ENCODE assay signal across 16 cellular contexts in genomic region chr14:71358209-71358931, GRCh38. TPM values are rescaled to one million over a fixed set of nuclear protein-coding genes. Genes with fewer than 3 reads are reported as not detected.
DNase-seq lines count a peak whose midpoint lies in the region; ATAC-seq and TF ChIP-seq lines count a peak whose summit lies in the region.
"Had no signal": no experiment of that assay in that cellular context is flagged by ENCODE, and none has a peak within 500 bp of the region (broad histone marks: within the 10 kb centered on the region; RNA-seq: fewer than 3 reads in every experiment).

No MANE protein-coding gene starts in this region.

- peak; percentile 49 for ATAC-seq in GM19463 (IDR thresholded peaks at IDR 0.05; ENCODE audit: unreplicated experiment)
- ATAC-seq: A549, lower lobe of right lung had no signal

- H3K4me3 ChIP-seq in ascending aorta = no peak overlapping the region
- H3K4me3 ChIP-seq: A549, lower lobe of right lung, neural progenitor cell, SJSA1 had no signal

- DNase-seq in activated CD4-positive, alpha-beta T cell treated with anti-CD3 and anti-CD28 coated beads, Interleukin-2, amount 10 ng/mL, durations not matched to agents 24 days and 14 days = no peak
- DNase-seq in activated CD4-positive, alpha-beta T cell treated with anti-CD3 and anti-CD28 coated beads, Interleukin-2, amount 50 U/mL, for 4 hours = no peak
- DNase-seq in ascending aorta (ENCODE audit: low spot score in 2 of 2) = no peak
- DNase-seq in stimulated activated CD4-positive, alpha-beta T cell treated with anti-CD3 and anti-CD28 coated beads, Interleukin-1b, Interleukin-23, amount 100 ng/mL, for 48 hours = peak; percentile 35
- no peak for DNase-seq in Kasumi-1 (lab: John Stamatoyannopoulos, UW)
- no peak for DNase-seq in activated CD8-positive, alpha-beta memory T cell treated with anti-CD3 and anti-CD28 coated beads, Interleukin-2, amount 50 U/mL, for 4 hours
- no peak for DNase-seq in posterior cingulate gyrus
- DNase-seq: activated effector memory CD4-positive, alpha-beta T cell treated with Interleukin-2 at 50 U/mL for 16 hours; lower lobe of right lung; NK-92 treated with Interleukin-12 subunit alpha and Interleukin-12 subunit beta, amount 100 ng/mL, for 24 hours; WERI-Rb-1 had no signal

- peaks cover 58% of the 10 kb centered on the region for H3K36me3 Mint-ChIP-seq in activated CD4-positive, alpha-beta T cell treated with anti-CD3 and anti-CD28 coated beads, Interleukin-2, amount 10 ng/mL, durations not matched to agents 24 days and 14 days (ENCODE audit: low read depth)

- no peaks in the 10 kb centered on the region for H3K27me3 ChIP-seq in ascending aorta
- H3K27me3 ChIP-seq: neural progenitor cell, SJSA1 had no signal

- H3K9me3 Mint-ChIP-seq in activated CD4-positive, alpha-beta T cell treated with anti-CD3 and anti-CD28 coated beads, Interleukin-2, amount 10 ng/mL, durations not matched to agents 24 days and 14 days = peaks cover 14% of the 10 kb centered on the region

- peak overlapping the region; percentile 48 for H3K27ac Mint-ChIP-seq in activated CD4-positive, alpha-beta T cell treated with anti-CD3 and anti-CD28 coated beads, Interleukin-2, amount 10 ng/mL, durations not matched to agents 24 days and 14 days
- H3K27ac Mint-ChIP-seq: neural progenitor cell had no signal

- H3K4me3 Mint-ChIP-seq in activated CD4-positive, alpha-beta T cell treated with anti-CD3 and anti-CD28 coated beads, Interleukin-2, amount 10 ng/mL, durations not matched to agents 24 days and 14 days = no peak overlapping the region
- H3K4me3 Mint-ChIP-seq: central memory CD8-positive, alpha-beta T cell; neural progenitor cell had no signal

- no peaks in the 10 kb centered on the region for H3K27me3 Mint-ChIP-seq in activated CD4-positive, alpha-beta T cell treated with anti-CD3 and anti-CD28 coated beads, Interleukin-2, amount 10 ng/mL, durations not matched to agents 24 days and 14 days
- H3K27me3 Mint-ChIP-seq: central memory CD8-positive, alpha-beta T cell had no signal

- no peaks in the 10 kb centered on the region for H3K9me3 ChIP-seq in ascending aorta
- H3K9me3 ChIP-seq: A549, lower lobe of right lung, SJSA1 had no signal

- no peak for TF ChIP-seq CTCF in ascending aorta (IDR thresholded peaks at IDR 0.05)

- peak overlapping the region; percentile 70 to 74 for H3K27ac ChIP-seq in ascending aorta
- H3K27ac ChIP-seq: A549, lower lobe of right lung, neural progenitor cell, SJSA1, WERI-Rb-1 had no signal

- no peaks in the 10 kb centered on the region for H3K36me3 ChIP-seq in ascending aorta
- H3K36me3 ChIP-seq: lower lobe of right lung, neural progenitor cell, SJSA1, WERI-Rb-1 had no signal

- peaks cover 0 to 29% of the 10 kb centered on the region in 2 donors for H3K4me1 ChIP-seq in ascending aorta
- H3K4me1 ChIP-seq: A549 had no signal

- H3K4me1 Mint-ChIP-seq in activated CD4-positive, alpha-beta T cell treated with anti-CD3 and anti-CD28 coated beads, Interleukin-2, amount 10 ng/mL, durations not matched to agents 24 days and 14 days = peaks cover 42% of the 10 kb centered on the region

- intact Hi-C loops in activated CD4-positive, alpha-beta T cell treated with anti-CD3 and anti-CD28 coated beads, Interleukin-2, amount 10 ng/mL, durations not matched to agents 24 days and 14 days (cut with micrococcal nuclease) = loop anchor here (5.0 kb wide), 1 partner anchor 39 kb away; no protein-coding TSS in a partner anchor
- intact Hi-C loops in ascending aorta (cut with DNase I) (no loop called here), posterior cingulate gyrus (cut with DNase I) (no loop called here)

RNA-seq across cellular contexts. Expression of gene SIPA1L1, which starts 38.1 kb away (rescaled TPM):
- 69.7 and 72.6 TPM in 2 replicates for total RNA-seq in activated CD4-positive, alpha-beta T cell treated with anti-CD3 and anti-CD28 coated beads, Interleukin-2, amount 10 ng/mL, durations not matched to agents 24 days and 14 days
- total RNA-seq in ascending aorta = 12.6 TPM
